In the genomic region with DNA sequence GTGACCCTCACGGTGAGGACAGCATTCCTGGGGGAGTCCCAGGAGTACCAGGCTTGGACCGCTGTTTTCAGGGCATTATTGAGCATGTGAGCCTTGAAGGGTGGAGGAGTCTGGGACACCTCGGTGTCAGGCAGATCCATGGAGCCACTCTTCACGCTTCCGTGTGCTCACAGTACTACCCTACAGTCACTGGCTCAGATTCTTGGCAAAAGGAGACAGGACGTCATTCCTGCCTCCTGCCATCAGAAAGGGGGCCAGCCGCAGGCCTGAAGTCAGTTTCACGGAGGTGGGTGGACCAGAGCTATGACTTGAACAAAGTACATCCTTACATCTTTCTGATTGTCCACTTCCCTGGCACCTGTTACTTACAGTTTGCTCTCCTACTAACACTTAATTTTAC, we compare ENCODE assay signal across 20 cellular contexts.
DNase-seq lines count a peak whose midpoint lies in the region; FAIRE-seq and TF ChIP-seq lines count a peak whose summit lies in the region.
"Had no signal": no experiment of that assay in that cellular context is flagged by ENCODE, and none has a peak within 500 bp of the region (broad histone marks: within the 10 kb centered on the region; RNA-seq: fewer than 3 reads in every experiment).

No MANE protein-coding gene starts in this region.

- no peaks in the 10 kb centered on the region for H4K20me1 ChIP-seq in SK-N-SH (ENCODE audit: insufficient read depth)

- no peak overlapping the region for H3K14ac ChIP-seq in mesenchymal stem cell (ENCODE audit: low read length in 2 of 2)

- peaks cover 15% of the 10 kb centered on the region for H3K4me1 ChIP-seq in mesenchymal stem cell (ENCODE audit: control insufficient read depth, insufficient read depth, low read depth, low read length)
- H3K4me1 ChIP-seq in SK-N-SH (ENCODE audit: control insufficient read depth in 1 of 2, insufficient read depth in 2 of 2, low read depth in 1 of 2, low read length in 1 of 2) = peaks cover 0 to 3% of the 10 kb centered on the region in 2 experiments; a peak in 3 of 4 replicates
- H3K4me1 ChIP-seq in small intestine (ENCODE audit: control insufficient read depth in 2 of 2, insufficient read depth in 1 of 2, low read depth in 1 of 2, low read length in 1 of 2) = no peaks in the 10 kb centered on the region

- TF ChIP-seq CTCF in SK-N-SH (IDR thresholded peaks at IDR 0.05) = no peak

- H3K23ac ChIP-seq in mesenchymal stem cell (ENCODE audit: low read length in 2 of 2) = no peak overlapping the region

- DNase-seq in G401 (ENCODE audit: low spot score) = peak; percentile 77
- DNase-seq in NCI-H446 treated with DMSO at 0.1 percent for 48 hours (lab: John Stamatoyannopoulos, UW) = peak; percentile 91
- no peak for DNase-seq in mesenchymal stem cell
- no peak for DNase-seq in activated gamma-delta T cell treated with Interleukin-2 at 50 U/mL for 16 hours
- DNase-seq in SK-N-SH = no peak
- no peak for DNase-seq in GOT3 (lab: John Stamatoyannopoulos, UW)
- DNase-seq in small intestine = no peak
- DNase-seq: CD4-positive, alpha-beta T cell; CD8-positive, alpha-beta memory T cell; DMS 273 treated with DMSO at 0.1 percent for 48 hours; DMS79; EL; GF-D8; HFFc6 had no signal

- H2AK5ac ChIP-seq in mesenchymal stem cell (ENCODE audit: low read length, severe bottlenecking) = peak overlapping the region; percentile 34

- H3K4me3 ChIP-seq in mesenchymal stem cell (ENCODE audit: insufficient read depth in 1 of 2, low read depth in 1 of 2, low read length in 2 of 2) (no peak overlapping the region), SK-N-SH (ENCODE audit: low read depth in 2 of 2, low read length in 1 of 2) (no peak overlapping the region), small intestine (ENCODE audit: low read depth in 1 of 2, low read length in 2 of 2) (no peak overlapping the region)
- H3K4me3 ChIP-seq: GM23338, HAP-1 had no signal

- WGBS in mesenchymal stem cell = 93% methylated on average over 8 of the region's 8 CpGs
- WGBS in SK-N-SH (ENCODE audit: low lambda C conversion rate) = 84% methylated on average over 8 of the region's 8 CpGs
- WGBS in small intestine, 3 donors = 83 to 88% (median 83%) methylated on average over 8 of the region's 8 CpGs

- H2BK15ac ChIP-seq in mesenchymal stem cell (ENCODE audit: low read depth, poor library complexity, severe bottlenecking) = no peak overlapping the region

- no peaks in the 10 kb centered on the region for H3F3A ChIP-seq in SK-N-SH (replicated peaks; ENCODE audit: insufficient read depth)

- H3K27me3 ChIP-seq in mesenchymal stem cell (ENCODE audit: control insufficient read depth in 1 of 2, insufficient read depth in 1 of 2, low read length in 2 of 2) (no peaks in the 10 kb centered on the region), SK-N-SH (ENCODE audit: insufficient read depth) (no peaks in the 10 kb centered on the region), small intestine (ENCODE audit: control insufficient read depth in 2 of 2, insufficient read depth in 2 of 2, low read length in 2 of 2) (peaks cover 0 to 3% of the 10 kb centered on the region in 2 donors)

- no peak for TF ChIP-seq RAD21 in SK-N-SH (IDR thresholded peaks at IDR 0.05; ENCODE audit: low read length)

- FAIRE-seq in small intestine (lab: Jason Lieb, UNC) = no peak
- FAIRE-seq: D721Med, GM12891, GM18507, H54 had no signal

- H2AFZ ChIP-seq in mesenchymal stem cell (ENCODE audit: low read depth, low read length) (no peak overlapping the region), SK-N-SH (ENCODE audit: low read depth) (no peak overlapping the region)
- H2AFZ ChIP-seq: GM23338 had no signal

- POLR2A ChIA-PET in SK-N-SH (lab: Yijun Ruan, JAX) = no interaction called here

- H3K9me3 ChIP-seq in mesenchymal stem cell (ENCODE audit: control insufficient read depth, low read length) (no peaks in the 10 kb centered on the region), SK-N-SH (no peaks in the 10 kb centered on the region), small intestine (ENCODE audit: control insufficient read depth, low read depth) (no peaks in the 10 kb centered on the region)
- H3K9me3 ChIP-seq: HAP-1 had no signal

- CTCF ChIA-PET in SK-N-SH (lab: Yijun Ruan, JAX) = interaction anchor here (1.0 to 1.3 kb wide), 2 partner anchors 10 to 38 kb away, joined by 3 read pairs; no protein-coding TSS in a partner anchor

- H3K27ac ChIP-seq in mesenchymal stem cell (ENCODE audit: low read length, poor library complexity, severe bottlenecking) (no peak overlapping the region), SK-N-SH (ENCODE audit: low read depth in 2 of 2, low read length in 1 of 2) (no peak overlapping the region), small intestine (ENCODE audit: low read depth in 1 of 2, low read length in 1 of 2) (no peak overlapping the region)

- H2BK120ac ChIP-seq in mesenchymal stem cell (ENCODE audit: low read depth, low read length) = no peak overlapping the region

- no peak for TF ChIP-seq EP300 in SK-N-SH (IDR thresholded peaks at IDR 0.05; ENCODE audit: borderline replicate concordance in 1 of 2, low read depth in 1 of 2, low read length in 1 of 2)

- H3K4me2 ChIP-seq in mesenchymal stem cell (ENCODE audit: low read length, poor library complexity, severe bottlenecking) (no peak overlapping the region), SK-N-SH (no peak overlapping the region)
- H3K4me2 ChIP-seq: GM23338 had no signal

- H3K9ac ChIP-seq in mesenchymal stem cell (ENCODE audit: low read length) = no peak overlapping the region
- H3K9ac ChIP-seq in SK-N-SH = no peak overlapping the region

- no peak overlapping the region for H4K91ac ChIP-seq in mesenchymal stem cell (ENCODE audit: low read length)

- H3K79me1 ChIP-seq in mesenchymal stem cell (replicated peaks; ENCODE audit: low read length, poor library complexity, severe bottlenecking) = no peaks in the 10 kb centered on the region

- no peak overlapping the region for H3K18ac ChIP-seq in mesenchymal stem cell (ENCODE audit: low read depth in 1 of 2, low read length in 2 of 2)

- H2BK12ac ChIP-seq in mesenchymal stem cell (ENCODE audit: low read length in 2 of 2) = no peak overlapping the region

- no peak overlapping the region for H2BK5ac ChIP-seq in mesenchymal stem cell (ENCODE audit: low read depth, low read length, poor library complexity, severe bottlenecking)

- H3K79me2 ChIP-seq in SK-N-SH (ENCODE audit: insufficient read depth) = no peaks in the 10 kb centered on the region

- no peak overlapping the region for H3K4ac ChIP-seq in mesenchymal stem cell (ENCODE audit: low read depth in 1 of 2, low read length in 2 of 2)

- no peak overlapping the region for H4K8ac ChIP-seq in mesenchymal stem cell (ENCODE audit: low read length)

- no peaks in the 10 kb centered on the region for H3K36me3 ChIP-seq in mesenchymal stem cell (ENCODE audit: control insufficient read depth in 1 of 2, insufficient read depth in 2 of 2, low read depth in 1 of 2, low read length in 2 of 2)
- no peaks in the 10 kb centered on the region for H3K36me3 ChIP-seq in SK-N-SH (replicated peaks in 1 of 2; ENCODE audit: control insufficient read depth in 1 of 2, insufficient read depth in 2 of 2, low read length in 1 of 2)
- no peaks in the 10 kb centered on the region for H3K36me3 ChIP-seq in small intestine (ENCODE audit: control insufficient read depth in 2 of 2, insufficient read depth in 2 of 2, low read length in 2 of 2)
- H3K36me3 ChIP-seq: HAP-1 had no signal

- in situ Hi-C loops in G401 (cut with HindIII; ENCODE audit: low sequenced_read_pairs) = no loop called here

- H3K9me2 ChIP-seq in SK-N-SH = no peaks in the 10 kb centered on the region

TF ChIP-seq in SK-N-SH, 30 proteins besides CTCF, POLR2A, EP300 and RAD21 (continues in another document):
- TF ChIP-seq, protein P1, sequence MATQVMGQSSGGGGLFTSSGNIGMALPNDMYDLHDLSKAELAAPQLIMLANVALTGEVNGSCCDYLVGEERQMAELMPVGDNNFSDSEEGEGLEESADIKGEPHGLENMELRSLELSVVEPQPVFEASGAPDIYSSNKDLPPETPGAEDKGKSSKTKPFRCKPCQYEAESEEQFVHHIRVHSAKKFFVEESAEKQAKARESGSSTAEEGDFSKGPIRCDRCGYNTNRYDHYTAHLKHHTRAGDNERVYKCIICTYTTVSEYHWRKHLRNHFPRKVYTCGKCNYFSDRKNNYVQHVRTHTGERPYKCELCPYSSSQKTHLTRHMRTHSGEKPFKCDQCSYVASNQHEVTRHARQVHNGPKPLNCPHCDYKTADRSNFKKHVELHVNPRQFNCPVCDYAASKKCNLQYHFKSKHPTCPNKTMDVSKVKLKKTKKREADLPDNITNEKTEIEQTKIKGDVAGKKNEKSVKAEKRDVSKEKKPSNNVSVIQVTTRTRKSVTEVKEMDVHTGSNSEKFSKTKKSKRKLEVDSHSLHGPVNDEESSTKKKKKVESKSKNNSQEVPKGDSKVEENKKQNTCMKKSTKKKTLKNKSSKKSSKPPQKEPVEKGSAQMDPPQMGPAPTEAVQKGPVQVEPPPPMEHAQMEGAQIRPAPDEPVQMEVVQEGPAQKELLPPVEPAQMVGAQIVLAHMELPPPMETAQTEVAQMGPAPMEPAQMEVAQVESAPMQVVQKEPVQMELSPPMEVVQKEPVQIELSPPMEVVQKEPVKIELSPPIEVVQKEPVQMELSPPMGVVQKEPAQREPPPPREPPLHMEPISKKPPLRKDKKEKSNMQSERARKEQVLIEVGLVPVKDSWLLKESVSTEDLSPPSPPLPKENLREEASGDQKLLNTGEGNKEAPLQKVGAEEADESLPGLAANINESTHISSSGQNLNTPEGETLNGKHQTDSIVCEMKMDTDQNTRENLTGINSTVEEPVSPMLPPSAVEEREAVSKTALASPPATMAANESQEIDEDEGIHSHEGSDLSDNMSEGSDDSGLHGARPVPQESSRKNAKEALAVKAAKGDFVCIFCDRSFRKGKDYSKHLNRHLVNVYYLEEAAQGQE (IDR thresholded peaks at IDR 0.05; ENCODE audit: low read depth, low read length) = no peak
- no peak for TF ChIP-seq GABPA (IDR thresholded peaks at IDR 0.05; ENCODE audit: low read depth)
- no peak for TF ChIP-seq SIN3A (IDR thresholded peaks at IDR 0.05; ENCODE audit: borderline replicate concordance, low read depth, low read length)
- TF ChIP-seq CHD2 (IDR thresholded peaks at IDR 0.05; ENCODE audit: low read length, partially characterized antibody) = no peak
- no peak for TF ChIP-seq JUND (IDR thresholded peaks at IDR 0.05)
- TF ChIP-seq NRF1 (IDR thresholded peaks at IDR 0.05; ENCODE audit: low read depth, low read length) = no peak
- no peak for TF ChIP-seq MXI1 (IDR thresholded peaks at IDR 0.05; ENCODE audit: low read depth, low read length)
- TF ChIP-seq FOXM1 (IDR thresholded peaks at IDR 0.05; ENCODE audit: low read depth) = no peak
- TF ChIP-seq RFX5 (IDR thresholded peaks at IDR 0.05; ENCODE audit: low read length) = no peak
- TF ChIP-seq TAF1 (IDR thresholded peaks at IDR 0.05; ENCODE audit: borderline replicate concordance, low read depth, low read length) = no peak
- TF ChIP-seq ELF1 (IDR thresholded peaks at IDR 0.05) = no peak
- TF ChIP-seq POLR2AphosphoS5 (IDR thresholded peaks at IDR 0.05; ENCODE audit: low read depth, low read length) = no peak
- TF ChIP-seq FOSL2 (IDR thresholded peaks at IDR 0.05; ENCODE audit: borderline replicate concordance, low read depth) = no peak
- no peak for TF ChIP-seq YY1 (IDR thresholded peaks at IDR 0.05; ENCODE audit: low read depth)

Comparison
In these comparisons a context has a peak if more than half of its experiments do, and no peak if none do; other contexts are left out.
1. DNase-seq: peak in G401 (single experiment) and NCI-H446 treated with DMSO at 0.1 percent for 48 hours (single experiment); none in mesenchymal stem cell (single experiment), activated gamma-delta T cell treated with Interleukin-2 at 50 U/mL for 16 hours (single experiment), SK-N-SH (single experiment), GOT3 (single experiment) and small intestine (single experiment).